Comparison of ENCODE assay signal across 16 cellular contexts in the genomic region with DNA sequence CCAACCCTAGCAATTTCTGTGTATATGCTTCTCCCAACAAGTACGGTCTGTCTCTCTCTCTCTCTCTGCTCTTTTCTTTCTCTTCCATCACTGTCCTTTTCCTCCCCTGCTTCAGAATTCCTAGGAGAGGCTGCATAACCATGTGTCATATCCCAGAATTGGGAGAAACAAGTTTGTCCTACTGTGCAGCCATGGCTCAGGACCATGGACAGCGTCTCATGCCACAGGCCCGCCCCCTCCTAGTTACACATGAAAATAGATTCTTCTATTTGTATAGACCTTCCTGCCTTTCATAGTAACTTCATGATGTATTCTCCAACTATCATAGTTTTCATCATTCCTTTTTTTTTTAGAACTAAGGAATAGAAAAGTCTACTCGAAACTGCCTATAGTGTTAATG.
DNase-seq lines count a peak whose midpoint lies in the region; ATAC-seq, FAIRE-seq and TF ChIP-seq lines count a peak whose summit lies in the region.
"Had no signal": no experiment of that assay in that cellular context is flagged by ENCODE, and none has a peak within 500 bp of the region (broad histone marks: within the 10 kb centered on the region; RNA-seq: fewer than 3 reads in every experiment).

No MANE protein-coding gene starts in this region.

- no peaks in the 10 kb centered on the region for H4K20me1 ChIP-seq in HepG2 (ENCODE audit: insufficient read depth, low read length)
- H4K20me1 ChIP-seq: BLaER1 treated with 17β-estradiol and CSF1 and Interleukin-3, amounts not matched to agents 10 nM and 100 nM had no signal

- H3K27ac ChIP-seq in HepG2 (ENCODE audit: extremely low read length, insufficient read depth, low read length) (no peak overlapping the region), right lobe of liver (no peak overlapping the region), testis (no peak overlapping the region)
- H3K27ac ChIP-seq: BLaER1 treated with 17β-estradiol and CSF1 and Interleukin-3, amounts not matched to agents 10 nM and 100 nM had no signal

- CTCF ChIA-PET in HepG2 (lab: Yijun Ruan, JAX; ENCODE audit: low intra/inter-chr PET ratio, low total read pairs), result no interaction called here

- no peaks in the 10 kb centered on the region for H3K4me1 Mint-ChIP-seq in HFFc6 (ENCODE audit: low read depth)

- TF ChIP-seq CTCF in HepG2 (CRISPR knock-in tag; IDR thresholded peaks at IDR 0.05) (no peak), right lobe of liver (IDR thresholded peaks at IDR 0.05) (no peak), epithelial cell of esophagus (IDR thresholded peaks at IDR 0.05; ENCODE audit: insufficient read depth, low read depth, low read length, missing control alignments) (no peak), testis (IDR thresholded peaks at IDR 0.05) (no peak), HFFc6 (IDR thresholded peaks at IDR 0.05) (no peak)

- no peak for FAIRE-seq in HepG2 (lab: Jason Lieb, UNC)

- H3K27me3 Mint-ChIP-seq in HFFc6 (ENCODE audit: insufficient read depth), result no peaks in the 10 kb centered on the region; the same call in 1 of the 2 replicates

- H3K4me3 Mint-ChIP-seq in HFFc6, result no peak overlapping the region
- H3K4me3 Mint-ChIP-seq: activated naive CD8-positive, alpha-beta T cell; stimulated activated naive CD8-positive, alpha-beta T cell treated with anti-CD3 and anti-CD28 coated beads, Interleukin-15, Interleukin-2, amounts not matched to agents 100 ng/mL and 50 ng/mL, for 24 hours had no signal

- no peak for ATAC-seq in HepG2
- no peak for ATAC-seq in right lobe of liver

- no peaks in the 10 kb centered on the region for H3K79me2 ChIP-seq in HepG2 (ENCODE audit: insufficient read depth, low read length)

- in situ Hi-C loops in HepG2 (cut with HindIII; ENCODE audit: extremely low pct_ligation_motif_present, low pct_unique_long_range_greater_than_20kb), result no loop called here

- H3K36me3 ChIP-seq in HepG2 (replicated peaks in 1 of 2; ENCODE audit: control insufficient read depth in 1 of 2, insufficient read depth in 2 of 2, low read length in 2 of 2) (no peaks in the 10 kb centered on the region), right lobe of liver (no peaks in the 10 kb centered on the region), testis (ENCODE audit: low read depth, missing control alignments) (no peaks in the 10 kb centered on the region)
- H3K36me3 ChIP-seq: BLaER1 treated with 17β-estradiol and CSF1 and Interleukin-3, amounts not matched to agents 10 nM and 100 nM had no signal

- H3K27me3 ChIP-seq in HepG2 (ENCODE audit: control insufficient read depth in 1 of 2, insufficient read depth in 2 of 2, low read length in 2 of 2) (no peaks in the 10 kb centered on the region), right lobe of liver (no peaks in the 10 kb centered on the region), testis (no peaks in the 10 kb centered on the region)
- H3K27me3 ChIP-seq: BLaER1 treated with 17β-estradiol and CSF1 and Interleukin-3, amounts not matched to agents 10 nM and 100 nM had no signal

- TF ChIP-seq EP300 in HepG2 (IDR thresholded peaks at IDR 0.05; ENCODE audit: low read depth in 2 of 2, low read length in 2 of 2) (no peak), HepG2 (CRISPR knock-in tag; IDR thresholded peaks at IDR 0.05; ENCODE audit: borderline replicate concordance) (no peak)

- H3K36me3 Mint-ChIP-seq in HFFc6 (ENCODE audit: low read depth), result no peaks in the 10 kb centered on the region
- H3K36me3 Mint-ChIP-seq: activated naive CD8-positive, alpha-beta T cell had no signal

- intact Hi-C loops in HepG2 (cut with micrococcal nuclease; ENCODE audit: unreplicated experiment), result no loop called here
- intact Hi-C loops in right lobe of liver (cut with DNase I), result no loop called here
- intact Hi-C loops in testis (cut with DNase I; ENCODE audit: low total_unique reads), result no loop called here

- no peak for TF ChIP-seq POLR2A in HepG2 (IDR thresholded peaks at IDR 0.05; ENCODE audit: insufficient read depth in 1 of 2, low read depth in 2 of 2, low read length in 2 of 2)
- TF ChIP-seq POLR2A in right lobe of liver (IDR thresholded peaks at IDR 0.05), result no peak
- no peak for TF ChIP-seq POLR2A in testis (IDR thresholded peaks at IDR 0.05)

- no peak overlapping the region for H2AFZ ChIP-seq in HepG2 (ENCODE audit: low read length)

- H3K9me3 Mint-ChIP-seq in HFFc6, result peaks cover 3% of the 10 kb centered on the region; the same call in 1 of the 2 replicates
- H3K9me3 Mint-ChIP-seq: stimulated activated naive CD8-positive, alpha-beta T cell treated with anti-CD3 and anti-CD28 coated beads, Interleukin-15, Interleukin-2, amounts not matched to agents 100 ng/mL and 50 ng/mL, for 24 hours had no signal

- H3K27ac Mint-ChIP-seq in HFFc6, result no peak overlapping the region
- H3K27ac Mint-ChIP-seq: activated naive CD8-positive, alpha-beta T cell; stimulated activated naive CD8-positive, alpha-beta T cell treated with anti-CD3 and anti-CD28 coated beads, Interleukin-15, Interleukin-2, amounts not matched to agents 100 ng/mL and 50 ng/mL, for 24 hours had no signal

- no peak overlapping the region for H3K4me2 ChIP-seq in HepG2 (ENCODE audit: low read depth, low read length)
- H3K4me2 ChIP-seq: BLaER1 treated with 17β-estradiol and CSF1 and Interleukin-3, amounts not matched to agents 10 nM and 100 nM had no signal

- H3K4me3 ChIP-seq in HepG2 (replicated peaks in 1 of 3; ENCODE audit: insufficient read depth in 1 of 3, low read depth in 2 of 3, low read length in 3 of 3) (no peak overlapping the region), right lobe of liver (no peak overlapping the region), epithelial cell of esophagus (ENCODE audit: low read length) (no peak overlapping the region), testis (no peak overlapping the region)
- H3K4me3 ChIP-seq: BLaER1 treated with 17β-estradiol and CSF1 and Interleukin-3, amounts not matched to agents 10 nM and 100 nM had no signal

- 27% methylated on average over 4 of the region's 4 CpGs for WGBS in HepG2 (ENCODE audit: low lambda C conversion rate)
- 70% methylated on average over 4 of the region's 4 CpGs for WGBS in right lobe of liver (ENCODE audit: insufficient coverage, low coverage, low lambda C conversion rate, missing lambda C conversion rate)
- 39 to 58% methylated on average over 4 of the region's 4 CpGs for WGBS in testis, 2 donors

- TF ChIP-seq RAD21 in HepG2 (CRISPR knock-in tag; IDR thresholded peaks at IDR 0.05), result no peak

- no peak overlapping the region for H3K9ac ChIP-seq in HepG2 (ENCODE audit: insufficient read depth, low read depth, low read length)
- H3K9ac ChIP-seq: BLaER1 treated with 17β-estradiol and CSF1 and Interleukin-3, amounts not matched to agents 10 nM and 100 nM had no signal

- no peaks in the 10 kb centered on the region for H3K9me3 ChIP-seq in HepG2 (ENCODE audit: low read length)
- H3K9me3 ChIP-seq in right lobe of liver, result no peaks in the 10 kb centered on the region
- no peaks in the 10 kb centered on the region for H3K9me3 ChIP-seq in testis
- H3K9me3 ChIP-seq: BLaER1 treated with 17β-estradiol and CSF1 and Interleukin-3, amounts not matched to agents 10 nM and 100 nM had no signal

- no TSS peak for BruUV-seq in HepG2 (replicated peaks; lab: Mats Ljungman, UMichigan)

- DNase-seq in HepG2 (ENCODE audit: low spot score) (no peak), right lobe of liver (no peak), RPMI7951 (ENCODE audit: low read depth) (peak; percentile 37), epithelial cell of esophagus (ENCODE audit: low read depth) (peak; percentile 32), testis (peak; percentile 42), NCI-H1048 (lab: John Stamatoyannopoulos, UW) (no peak), NCI-H2196 (lab: John Stamatoyannopoulos, UW; ENCODE audit: unreplicated experiment) (no peak), HFFc6 (no peak)
- DNase-seq: cortex of kidney; foreskin melanocyte; kidney glomerular epithelial cell; NCI-H446 treated with DMSO at 0.1 percent for 48 hours; stimulated activated CD4-positive, alpha-beta T cell treated with anti-CD3 and anti-CD28 coated beads, Interleukin-4, amount 100 ng/mL, for 4 hours had no signal

- POLR2A ChIA-PET in HepG2 (lab: Yijun Ruan, JAX), result no interaction called here

- H3K4me1 ChIP-seq in HepG2 (ENCODE audit: insufficient read depth, low read length), result no peaks in the 10 kb centered on the region
- no peaks in the 10 kb centered on the region for H3K4me1 ChIP-seq in right lobe of liver
- H3K4me1 ChIP-seq in testis, result no peaks in the 10 kb centered on the region
- H3K4me1 ChIP-seq: BLaER1 treated with 17β-estradiol and CSF1 and Interleukin-3, amounts not matched to agents 10 nM and 100 nM had no signal

TF ChIP-seq in HepG2, 621 proteins besides CTCF, POLR2A, EP300 and RAD21 (continues in another document):
- TF ChIP-seq ZKSCAN1 (IDR thresholded peaks at IDR 0.05; ENCODE audit: low read length), result peak; percentile 75; the same call in 1 of the 2 replicates
- TF ChIP-seq, protein P1, sequence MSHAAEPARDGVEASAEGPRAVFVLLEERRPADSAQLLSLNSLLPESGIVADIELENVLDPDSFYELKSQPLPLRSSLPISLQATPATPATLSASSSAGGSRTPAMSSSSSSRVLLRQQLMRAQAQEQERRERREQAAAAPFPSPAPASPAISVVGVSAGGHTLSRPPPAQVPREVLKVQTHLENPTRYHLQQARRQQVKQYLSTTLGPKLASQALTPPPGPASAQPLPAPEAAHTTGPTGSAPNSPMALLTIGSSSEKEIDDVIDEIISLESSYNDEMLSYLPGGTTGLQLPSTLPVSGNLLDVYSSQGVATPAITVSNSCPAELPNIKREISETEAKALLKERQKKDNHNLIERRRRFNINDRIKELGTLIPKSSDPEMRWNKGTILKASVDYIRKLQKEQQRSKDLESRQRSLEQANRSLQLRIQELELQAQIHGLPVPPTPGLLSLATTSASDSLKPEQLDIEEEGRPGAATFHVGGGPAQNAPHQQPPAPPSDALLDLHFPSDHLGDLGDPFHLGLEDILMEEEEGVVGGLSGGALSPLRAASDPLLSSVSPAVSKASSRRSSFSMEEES (CRISPR knock-in tag; IDR thresholded peaks at IDR 0.05), result peak; percentile 37; the same call in 1 of the 2 replicates
- TF ChIP-seq ZNF557 (CRISPR knock-in tag; IDR thresholded peaks at IDR 0.05), result 0 out of 2 replicates have a peak, but pooled peaks have one; percentile 28
- peak; percentile 29; the same call in 1 of the 2 replicates for TF ChIP-seq TGIF2 (CRISPR knock-in tag; IDR thresholded peaks at IDR 0.05)
- TF ChIP-seq EHMT2 (IDR thresholded peaks at IDR 0.05; ENCODE audit: borderline replicate concordance, low read depth, low read length), result peak; percentile 78; the same call in 1 of the 2 replicates
- TF ChIP-seq DNMT3B (CRISPR knock-in tag; conservative IDR thresholded peaks at IDR 0.05), result 0 out of 2 replicates have a peak, but pooled peaks have one; percentile 44

Comparison
In these comparisons a context has a peak if more than half of its experiments do, and no peak if none do; other contexts are left out.
1. DNase-seq: peak in RPMI7951 (single experiment), epithelial cell of esophagus (single experiment) and testis (single experiment); none in HepG2 (single experiment), right lobe of liver (0 of 3), NCI-H1048 (single experiment), NCI-H2196 (single experiment) and HFFc6 (single experiment).